ENCODE assay signal across 1 cellular context in genomic region chr9:36985769-36986547, GRCh38.
TF ChIP-seq lines count a peak whose summit lies in the region.

No MANE protein-coding gene starts in this region.

TF ChIP-seq in HEK293, 187 proteins besides CTCF, POLR2A, EP300 and RAD21 (continued from another document):
- TF ChIP-seq PRDM2 (tag by site-specific recombination; IDR thresholded peaks at IDR 0.05; ENCODE audit: borderline replicate concordance) (no peak), ZBTB6 (tag by site-specific recombination; IDR thresholded peaks at IDR 0.05) (no peak), ZBTB26 (tag by site-specific recombination; optimal IDR thresholded peaks at IDR 0.05) (peak; percentile 42), KLF17 (tag by site-specific recombination; IDR thresholded peaks at IDR 0.05) (no peak), PATZ1 (tag by site-specific recombination; IDR thresholded peaks at IDR 0.05) (no peak), ZNF274 (IDR thresholded peaks at IDR 0.05; ENCODE audit: low read length) (no peak), ZNF274 (tag by site-specific recombination; IDR thresholded peaks at IDR 0.05; ENCODE audit: borderline replicate concordance) (no peak), ZNF621 (tag by site-specific recombination; IDR thresholded peaks at IDR 0.05) (no peak), SP7 (tag by site-specific recombination; IDR thresholded peaks at IDR 0.05) (no peak), ZIC2 (tag by site-specific recombination; IDR thresholded peaks at IDR 0.05) (peak; percentile 42; the same call in 1 of the 2 replicates), ZNF133 (tag by site-specific recombination; IDR thresholded peaks at IDR 0.05) (no peak), SCRT2 (tag by site-specific recombination; IDR thresholded peaks at IDR 0.05) (no peak), ZNF48 (tag by site-specific recombination; IDR thresholded peaks at IDR 0.05) (no peak), ELK4 (IDR thresholded peaks at IDR 0.05; ENCODE audit: borderline replicate concordance, low read depth, low read length) (no peak), ZNF121 (tag by site-specific recombination; IDR thresholded peaks at IDR 0.05) (no peak), ZNF645 (tag by site-specific recombination; IDR thresholded peaks at IDR 0.05) (no peak), ZNF677 (tag by site-specific recombination; IDR thresholded peaks at IDR 0.05) (no peak), KLF16 (tag by site-specific recombination; IDR thresholded peaks at IDR 0.05) (no peak), IKZF3 (tag by site-specific recombination; IDR thresholded peaks at IDR 0.05) (peak; percentile 55), HOXC10 (CRISPR knock-in tag; IDR thresholded peaks at IDR 0.05) (no peak), ZNF785 (tag by site-specific recombination; IDR thresholded peaks at IDR 0.05) (no peak), ZFP69B (tag by site-specific recombination; IDR thresholded peaks at IDR 0.05) (no peak), REST (tag by site-specific recombination; IDR thresholded peaks at IDR 0.05) (no peak), ZNF24 (tag by site-specific recombination; IDR thresholded peaks at IDR 0.05) (no peak), ZNF18 (tag by site-specific recombination; IDR thresholded peaks at IDR 0.05) (no peak), PBX3 (CRISPR knock-in tag; IDR thresholded peaks at IDR 0.05) (no peak), ZNF704 (tag by site-specific recombination; IDR thresholded peaks at IDR 0.05) (no peak), HIC1 (tag by site-specific recombination; IDR thresholded peaks at IDR 0.05) (no peak), ZNF623 (tag by site-specific recombination; IDR thresholded peaks at IDR 0.05) (no peak)
